25 cellular contexts compared by ENCODE assay signal in the genomic region with DNA sequence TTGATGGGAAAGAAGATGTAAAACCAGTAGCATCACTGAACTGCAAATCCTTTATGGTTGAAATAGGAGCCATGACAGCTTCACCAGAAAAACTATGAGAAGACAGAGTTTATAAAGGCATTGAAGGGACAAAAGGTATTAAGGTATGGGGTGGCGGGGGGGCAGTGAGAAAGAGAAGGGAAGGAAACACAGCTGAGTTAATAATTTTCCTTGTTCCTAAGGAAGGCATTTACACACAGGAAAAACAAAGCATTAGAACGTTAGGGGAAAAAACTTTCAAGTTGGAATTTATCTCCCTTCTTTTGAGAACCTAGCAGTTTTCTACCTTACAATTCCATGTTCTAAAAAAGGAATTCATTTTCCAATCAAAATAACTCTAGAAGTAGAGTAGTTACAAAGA. TPM values are rescaled to one million over a fixed set of nuclear protein-coding genes. Genes with fewer than 3 reads are reported as not detected.
DNase-seq lines count a peak whose midpoint lies in the region; ATAC-seq and TF ChIP-seq lines count a peak whose summit lies in the region.
"Had no signal": no experiment of that assay in that cellular context is flagged by ENCODE, and none has a peak within 500 bp of the region (broad histone marks: within the 10 kb centered on the region; RNA-seq: fewer than 3 reads in every experiment).

No MANE protein-coding gene starts in this region.

- no peak for TF ChIP-seq POLR2A in upper lobe of left lung (IDR thresholded peaks at IDR 0.05)

- H3K27me3 ChIP-seq in Panc1 (ENCODE audit: control insufficient read depth, insufficient read depth, low read length) = no peaks in the 10 kb centered on the region
- H3K27me3 ChIP-seq in trophoblast cell (ENCODE audit: insufficient read depth, low read length) = no peaks in the 10 kb centered on the region
- H3K27me3 ChIP-seq in GM23248 (replicated peaks; ENCODE audit: insufficient read depth) = no peaks in the 10 kb centered on the region
- no peaks in the 10 kb centered on the region for H3K27me3 ChIP-seq in upper lobe of left lung
- H3K27me3 ChIP-seq: tibial artery had no signal

- peaks cover 43% of the 10 kb centered on the region for H3K4me1 Mint-ChIP-seq in activated CD4-positive, alpha-beta T cell treated with anti-CD3 and anti-CD28 coated beads, Interleukin-2, amount 10 ng/mL, durations not matched to agents 24 days and 14 days

- no peak overlapping the region for H3K9ac ChIP-seq in trophoblast cell (ENCODE audit: low read length)
- H3K9ac ChIP-seq in GM23248 = no peak overlapping the region

- in situ Hi-C loops in Panc1 (cut with HindIII; ENCODE audit: low pct_unique_long_range_greater_than_20kb, low sequenced_read_pairs) = no loop called here
- in situ Hi-C loops in GM23248 (cut with MboI) = no loop called here

- H4K8ac ChIP-seq in trophoblast cell (ENCODE audit: low read depth, low read length) = no peak overlapping the region

- POLR2A ChIA-PET in Panc1 (lab: Charles Lee) = interaction anchor here (0.7 kb wide), 2 partner anchors 262 to 838 kb away, joined by 3 to 9 read pairs; no protein-coding TSS in a partner anchor

- peaks cover 10% of the 10 kb centered on the region for H3K79me1 ChIP-seq in trophoblast cell (ENCODE audit: low read length)

- H3K14ac ChIP-seq in trophoblast cell (ENCODE audit: low read length) = no peak overlapping the region

- peaks cover 5% of the 10 kb centered on the region for H3K36me3 ChIP-seq in Panc1 (ENCODE audit: control insufficient read depth, insufficient read depth, low read length)
- H3K36me3 ChIP-seq in trophoblast cell (ENCODE audit: control insufficient read depth in 1 of 2, insufficient read depth in 2 of 2, low read length in 2 of 2) = peaks cover 13% of the 10 kb centered on the region in 2 experiments
- no peaks in the 10 kb centered on the region; the same call in 1 of the 2 replicates for H3K36me3 ChIP-seq in GM23248 (ENCODE audit: low read depth)
- H3K36me3 ChIP-seq in upper lobe of left lung = peaks cover 0 to 11% (median 5%) of the 10 kb centered on the region in 4 donors

- H4K12ac ChIP-seq in trophoblast cell (ENCODE audit: low read depth, low read length) = no peak overlapping the region

- peak overlapping the region; percentile 29 for H3K27ac Mint-ChIP-seq in activated CD4-positive, alpha-beta T cell treated with anti-CD3 and anti-CD28 coated beads, Interleukin-2, amount 10 ng/mL, durations not matched to agents 24 days and 14 days
- H3K27ac Mint-ChIP-seq: natural killer cell treated with Interleukin-12 subunit alpha and Interleukin-12 subunit beta and Interleukin-15 and Interleukin-18, amount 100 ng/mL, for 72 hours; stimulated activated naive CD8-positive, alpha-beta T cell treated with anti-CD3 and anti-CD28 coated beads, Interleukin-15, Interleukin-2, amounts not matched to agents 100 ng/mL and 50 ng/mL, for 24 hours; T-helper 1 cell treated with Interleukin-12 subunit alpha and Interleukin-12 subunit beta and Interleukin-4 antibody, amounts not matched to agents 30 μg/mL and 1 μg/mL, for 36 hours had no signal

- peak overlapping the region; percentile 86 for H3K4ac ChIP-seq in trophoblast cell (ENCODE audit: low read depth, low read length)

- H2BK120ac ChIP-seq in trophoblast cell (ENCODE audit: insufficient read depth, low read length, poor library complexity) = no peak overlapping the region

- no peak overlapping the region for H2AK5ac ChIP-seq in trophoblast cell (ENCODE audit: low read length)

- no peaks in the 10 kb centered on the region for H3K9me3 Mint-ChIP-seq in activated CD4-positive, alpha-beta T cell treated with anti-CD3 and anti-CD28 coated beads, Interleukin-2, amount 10 ng/mL, durations not matched to agents 24 days and 14 days
- H3K9me3 Mint-ChIP-seq: natural killer cell treated with Interleukin-12 subunit alpha and Interleukin-12 subunit beta and Interleukin-15 and Interleukin-18, amount 100 ng/mL, for 72 hours; stimulated activated naive CD8-positive, alpha-beta T cell treated with anti-CD3 and anti-CD28 coated beads, Interleukin-15, Interleukin-2, amounts not matched to agents 100 ng/mL and 50 ng/mL, for 24 hours; T-helper 1 cell treated with Interleukin-12 subunit alpha and Interleukin-12 subunit beta and Interleukin-4 antibody, amounts not matched to agents 30 μg/mL and 1 μg/mL, for 36 hours had no signal

- no peak overlapping the region for H3K23ac ChIP-seq in trophoblast cell (ENCODE audit: low read length)

- no peaks in the 10 kb centered on the region for H3K27me3 Mint-ChIP-seq in activated CD4-positive, alpha-beta T cell treated with anti-CD3 and anti-CD28 coated beads, Interleukin-2, amount 10 ng/mL, durations not matched to agents 24 days and 14 days
- H3K27me3 Mint-ChIP-seq: natural killer cell treated with Interleukin-12 subunit alpha and Interleukin-12 subunit beta and Interleukin-15 and Interleukin-18, amount 100 ng/mL, for 72 hours; stimulated activated naive CD8-positive, alpha-beta T cell treated with anti-CD3 and anti-CD28 coated beads, Interleukin-15, Interleukin-2, amounts not matched to agents 100 ng/mL and 50 ng/mL, for 24 hours had no signal

- WGBS in trophoblast cell (ENCODE audit: extremely low coverage, insufficient coverage, insufficient read length) = no CpG with 5 or more reads among the region's 2 CpGs
- 38 to 41% methylated on average over 2 of the region's 2 CpGs for WGBS in GM23248 (ENCODE audit: low coverage in 1 of 2, low lambda C conversion rate in 2 of 2, missing lambda C conversion rate in 2 of 2), 2 experiments
- WGBS in upper lobe of left lung, 2 donors = 45 to 46% methylated on average over 2 of the region's 2 CpGs

- H3K79me2 ChIP-seq in trophoblast cell (ENCODE audit: control insufficient read depth, insufficient read depth, low read length, poor library complexity) = peaks cover 49% of the 10 kb centered on the region
- peaks cover 89% of the 10 kb centered on the region for H3K79me2 ChIP-seq in GM23248 (ENCODE audit: insufficient read depth)

- H3K4me1 ChIP-seq in Panc1 (ENCODE audit: control insufficient read depth, insufficient read depth, low read length) (peaks cover 20% of the 10 kb centered on the region), trophoblast cell (ENCODE audit: control insufficient read depth in 1 of 2, insufficient read depth in 2 of 2, low read length in 2 of 2) (peaks cover 3 to 4% of the 10 kb centered on the region in 2 experiments), GM23248 (ENCODE audit: insufficient read depth) (peaks cover 18% of the 10 kb centered on the region), upper lobe of left lung (peaks cover 57 to 85% (median 64%) of the 10 kb centered on the region in 4 donors)

- no peak overlapping the region for H2BK12ac ChIP-seq in trophoblast cell (ENCODE audit: low read length)

- TF ChIP-seq EP300 in upper lobe of left lung (IDR thresholded peaks at IDR 0.05) = no peak

- peaks cover 41% of the 10 kb centered on the region for H4K20me1 ChIP-seq in GM23248 (ENCODE audit: insufficient read depth)

- H3K9me3 ChIP-seq in Panc1 (ENCODE audit: control insufficient read depth, insufficient read depth, low read depth, low read length) (no peaks in the 10 kb centered on the region), trophoblast cell (ENCODE audit: insufficient read depth, low read depth, low read length) (no peaks in the 10 kb centered on the region), GM23248 (ENCODE audit: low read depth) (no peaks in the 10 kb centered on the region), upper lobe of left lung (no peaks in the 10 kb centered on the region)
- H3K9me3 ChIP-seq: psoas muscle, tibial artery had no signal

- intact Hi-C loops in activated CD4-positive, alpha-beta T cell treated with anti-CD3 and anti-CD28 coated beads, Interleukin-2, amount 10 ng/mL, durations not matched to agents 24 days and 14 days (cut with micrococcal nuclease) = no loop called here
- intact Hi-C loops in Panc1 (cut with micrococcal nuclease; ENCODE audit: unreplicated experiment) = no loop called here

- no peak overlapping the region for H4K91ac ChIP-seq in trophoblast cell (ENCODE audit: low read depth, low read length)

- BruUV-seq in Panc1 (replicated peaks; lab: Mats Ljungman, UMichigan) = no TSS peak

- H3K4me3 Mint-ChIP-seq in activated CD4-positive, alpha-beta T cell treated with anti-CD3 and anti-CD28 coated beads, Interleukin-2, amount 10 ng/mL, durations not matched to agents 24 days and 14 days = no peak overlapping the region
- H3K4me3 Mint-ChIP-seq: natural killer cell treated with Interleukin-12 subunit alpha and Interleukin-12 subunit beta and Interleukin-15 and Interleukin-18, amount 100 ng/mL, for 72 hours; stimulated activated naive CD8-positive, alpha-beta T cell treated with anti-CD3 and anti-CD28 coated beads, Interleukin-15, Interleukin-2, amounts not matched to agents 100 ng/mL and 50 ng/mL, for 24 hours; T-helper 1 cell treated with Interleukin-12 subunit alpha and Interleukin-12 subunit beta and Interleukin-4 antibody, amounts not matched to agents 30 μg/mL and 1 μg/mL, for 36 hours had no signal

- ATAC-seq in Panc1 (no peak), upper lobe of left lung (ENCODE audit: low FRiP score in 2 of 2) (no peak)
- ATAC-seq: HCT116; left lobe of liver; natural killer cell treated with Interleukin-12 subunit alpha and Interleukin-12 subunit beta and Interleukin-15 and Interleukin-18, amount 100 ng/mL, for 72 hours; psoas muscle had no signal

- H3K4me3 ChIP-seq in Panc1 (ENCODE audit: low read depth in 2 of 2, low read length in 2 of 2) (no peak overlapping the region), epithelial cell of proximal tubule (ENCODE audit: low read depth, low read length) (peak overlapping the region; percentile 27), trophoblast cell (ENCODE audit: low read depth, low read length) (no peak overlapping the region), GM23248 (no peak overlapping the region), upper lobe of left lung (no peak overlapping the region)
- H3K4me3 ChIP-seq: PC-9, psoas muscle, smooth muscle cell, tibial artery had no signal

- H3K9me2 ChIP-seq in GM23248 (ENCODE audit: insufficient read depth) = no peaks in the 10 kb centered on the region

- H3K36me3 Mint-ChIP-seq in activated CD4-positive, alpha-beta T cell treated with anti-CD3 and anti-CD28 coated beads, Interleukin-2, amount 10 ng/mL, durations not matched to agents 24 days and 14 days (ENCODE audit: low read depth) = peaks cover 36% of the 10 kb centered on the region

- no peak overlapping the region for H2BK5ac ChIP-seq in trophoblast cell (ENCODE audit: low read depth, low read length, poor library complexity)

- H3K27ac ChIP-seq in Panc1 (ENCODE audit: low read length) (0 out of 2 replicates have a peak overlapping the region, but pooled peaks have one; percentile 17), trophoblast cell (ENCODE audit: low read depth, low read length) (no peak overlapping the region), GM23248 (no peak overlapping the region), upper lobe of left lung (no peak overlapping the region)
- H3K27ac ChIP-seq: PC-9, psoas muscle, tibial artery had no signal

- no peak for DNase-seq in activated CD4-positive, alpha-beta T cell treated with anti-CD3 and anti-CD28 coated beads, Interleukin-2, amount 10 ng/mL, durations not matched to agents 24 days and 14 days
- DNase-seq in activated CD4-positive, alpha-beta T cell treated with anti-CD3 and anti-CD28 coated beads, Interleukin-2, amount 50 U/mL, for 1 hour = no peak
- DNase-seq in Panc1 (ENCODE audit: low read depth, low spot score) (no peak), epithelial cell of proximal tubule (ENCODE audit: low read depth) (no peak), trophoblast cell (no peak), GM23248 (no peak), upper lobe of left lung (no peak)
- no peak for DNase-seq in activated CD4-positive, alpha-beta T cell treated with anti-CD3 and anti-CD28 coated beads, Interleukin-2, amount 50 U/mL, for 48 hours
- DNase-seq: 8988T; activated CD8-positive, alpha-beta memory T cell treated with anti-CD3 and anti-CD28 coated beads for 24 hours; foreskin melanocyte; midbrain; NCI-H1048; NCI-H1930; NCI-H345; PC-9; psoas muscle; stimulated activated CD4-positive, alpha-beta T cell treated with anti-CD3 and anti-CD28 coated beads, Interleukin-4, amount 100 ng/mL, for 1 hour; tibial artery had no signal

- no peak overlapping the region for H3K4me2 ChIP-seq in trophoblast cell (ENCODE audit: low read length)
- H3K4me2 ChIP-seq in GM23248 (ENCODE audit: unreplicated experiment) = no peak overlapping the region
- H3K4me2 ChIP-seq: PC-9, smooth muscle cell had no signal

- peaks cover 25% of the 10 kb centered on the region for H3F3A ChIP-seq in GM23248 (ENCODE audit: insufficient read depth)

- CTCF ChIA-PET in Panc1 (lab: Charles Lee) = no interaction called here

- TF ChIP-seq CTCF in Panc1 (IDR thresholded peaks at IDR 0.05) (no peak), epithelial cell of proximal tubule (conservative IDR thresholded peaks at IDR 0.05; ENCODE audit: low read depth, low read length) (no peak), upper lobe of left lung (IDR thresholded peaks at IDR 0.05) (no peak)

- H2AFZ ChIP-seq in trophoblast cell (ENCODE audit: insufficient read depth, low read length, poor library complexity) (no peak overlapping the region), GM23248 (no peak overlapping the region)
- H2AFZ ChIP-seq: PC-9 had no signal

- no peak overlapping the region for H3K18ac ChIP-seq in trophoblast cell (ENCODE audit: low read length)

RNA-seq across cellular contexts. Expression of gene LARP4B, which starts 4.4 kb away (rescaled TPM):
- 167 and 169 TPM in 2 replicates for total RNA-seq in activated CD4-positive, alpha-beta T cell treated with anti-CD3 and anti-CD28 coated beads, Interleukin-2, amount 10 ng/mL, durations not matched to agents 24 days and 14 days
- total RNA-seq in Panc1 (2021; ENCODE audit: unreplicated experiment) (87.0 TPM), epithelial cell of proximal tubule (50.6 and 58.4 TPM in 2 replicates), upper lobe of left lung (100 to 1,000 TPM; 106 to 154 (median 139) TPM)
- polyA plus RNA-seq in Panc1 (2012; ENCODE audit: insufficient read length) = 35.9 TPM
- 36.4 and 38.8 TPM in 2 replicates for polyA plus RNA-seq in trophoblast cell (2013)
- 30.8 and 31.9 TPM in 2 replicates for total RNA-seq in GM23248 (2014; rRNA removed; shearing (Covaris generic))
- 20.5 and 20.7 TPM in 2 replicates for polyA plus RNA-seq in GM23248 (2016; fragmentation: Nextera tagmentation; extraction: Ambion mirVana)
